In the genomic region with DNA sequence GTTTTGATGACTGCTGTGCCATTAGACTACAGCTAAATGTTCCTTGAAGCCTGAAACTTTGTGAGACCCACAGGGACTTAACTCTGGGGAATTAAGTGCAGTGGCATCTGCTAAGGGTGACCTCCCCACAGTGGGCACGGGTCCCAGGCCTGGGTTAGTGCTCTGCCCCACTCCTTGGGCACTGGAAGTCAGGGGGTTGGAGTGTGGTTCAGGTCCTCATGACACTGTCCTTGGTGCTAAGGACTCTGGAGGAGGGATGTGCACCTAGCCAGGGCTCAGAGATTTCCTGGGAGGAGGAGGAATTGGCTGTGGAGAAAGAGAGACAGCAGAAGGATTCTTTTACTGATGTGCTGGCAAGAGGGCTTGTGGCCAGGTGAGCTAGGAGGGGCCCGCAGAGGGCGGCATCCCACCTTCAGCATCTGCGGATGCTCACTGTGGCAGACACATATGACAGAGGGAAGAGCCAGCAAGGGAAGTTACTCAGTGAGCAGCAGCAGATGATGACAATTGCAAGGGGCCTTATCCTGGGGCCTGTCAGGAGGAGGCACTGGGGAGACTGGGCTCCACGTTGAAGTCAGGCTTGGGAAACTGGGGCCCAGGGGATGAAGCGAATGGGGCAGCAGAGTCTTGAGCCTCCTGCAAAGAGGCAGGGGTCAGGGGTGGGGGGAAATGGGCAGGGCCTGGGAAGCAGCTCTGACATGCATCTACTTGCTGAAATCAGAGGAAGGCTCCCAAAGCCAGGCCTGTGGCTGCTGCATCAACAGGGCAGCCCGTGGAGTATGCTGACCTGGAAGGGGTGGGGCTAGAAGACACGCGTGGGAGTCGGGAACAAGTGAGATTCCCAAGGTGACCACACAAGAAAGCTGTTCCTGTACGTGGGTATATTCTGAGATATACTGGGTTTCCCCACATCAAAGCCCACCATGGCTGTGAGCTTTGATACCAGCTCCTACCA, we compare ENCODE assay signal across 1 cellular context.
TF ChIP-seq lines count a peak whose summit lies in the region.

No MANE protein-coding gene starts in this region.

TF ChIP-seq in GM23338, 12 proteins besides CTCF, POLR2A, EP300 and RAD21 (continued from another document):
- no peak for TF ChIP-seq ZNF462 (CRISPR knock-in tag; IDR thresholded peaks at IDR 0.05)
